Comparison of ENCODE assay signal across 29 cellular contexts in the genomic region with DNA sequence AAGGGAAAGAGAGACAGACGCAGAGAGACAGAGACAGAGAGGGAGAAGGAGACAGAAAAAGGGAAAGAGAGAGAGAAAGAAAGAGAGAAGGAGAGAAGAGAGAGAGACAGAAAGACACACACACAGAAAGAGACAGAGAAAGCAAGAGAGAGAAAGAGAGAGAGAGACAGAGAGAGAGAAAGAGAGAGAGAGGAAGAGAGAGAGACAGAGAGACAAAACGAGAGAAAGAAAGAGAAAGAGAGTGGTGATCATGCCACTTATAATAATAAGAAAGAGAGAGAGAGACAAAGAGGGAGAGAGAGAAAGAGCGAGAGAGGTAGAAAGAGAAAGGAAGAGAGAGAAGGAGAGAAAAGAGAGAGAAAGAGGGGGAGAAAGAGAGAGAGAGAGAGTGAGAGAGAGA. TPM values are rescaled to one million over a fixed set of nuclear protein-coding genes. Genes with fewer than 3 reads are reported as not detected.
"Had no signal": no experiment of that assay in that cellular context is flagged by ENCODE, and none has a peak within 500 bp of the region (broad histone marks: within the 10 kb centered on the region; RNA-seq: fewer than 3 reads in every experiment).

No MANE protein-coding gene starts in this region.

- H3K4me1 Mint-ChIP-seq: endodermal cell had no signal

- H3K27ac Mint-ChIP-seq: dendritic cell treated with granulocyte-macrophage colony-stimulating factor and Interleukin-4, amounts not matched to agents 40 ng/mL and 50 ng/mL, for 4 days; effector memory CD8-positive, alpha-beta T cell; endodermal cell had no signal

- H3K9me3 Mint-ChIP-seq: mesothelial cell of epicardium had no signal

- H3K4me3 Mint-ChIP-seq: dendritic cell treated with granulocyte-macrophage colony-stimulating factor and Interleukin-4, amounts not matched to agents 40 ng/mL and 50 ng/mL, for 4 days; effector memory CD8-positive, alpha-beta T cell; endodermal cell; mesothelial cell of epicardium had no signal

- H3K36me3 Mint-ChIP-seq: mesothelial cell of epicardium had no signal

- H3K27me3 Mint-ChIP-seq: effector memory CD8-positive, alpha-beta T cell had no signal

- DNase-seq: colonic mucosa; cortex of kidney; effector CD8-positive, alpha-beta T cell; effector memory CD8-positive, alpha-beta T cell; endodermal cell; erythroblast; esophagus squamous epithelium; foreskin fibroblast; foreskin melanocyte; gastrocnemius medialis; glutamatergic neuron; head of caudate nucleus; heart right ventricle; hippocampal formation; left cardiac atrium; left lung; left ventricle myocardium superior; lower lobe of right lung; mesenchymal stem cell; mucosa of descending colon had no signal

- ATAC-seq: effector memory CD8-positive, alpha-beta T cell; esophagus mucosa; gastrocnemius medialis; heart right ventricle; left cardiac atrium; left lung; left ventricle myocardium superior; lower lobe of right lung; mucosa of descending colon had no signal

RNA-seq across cellular contexts. Expression of gene SHOX, which starts 51.4 kb away (rescaled TPM):
- total RNA-seq: dermis microvascular lymphatic vessel endothelial cell, endodermal cell, esophagus mucosa, glomerular endothelial cell, heart right ventricle, kidney epithelial cell, left cardiac atrium, left lung, left ventricle myocardium superior, lower lobe of right lung, lung microvascular endothelial cell, mesothelial cell of epicardium, myocyte had no signal
- polyA plus RNA-seq: heart right ventricle, keratinocyte had no signal
